In genomic region chr19:45692187-45693111, GRCh38 we compare ENCODE assay signal across 8 cellular contexts. TPM values are rescaled to one million over a fixed set of nuclear protein-coding genes. Genes with fewer than 3 reads are reported as not detected.
DNase-seq lines count a peak whose midpoint lies in the region; FAIRE-seq and TF ChIP-seq lines count a peak whose summit lies in the region.

Gene QPCTL (plus strand): TSS chr19:45692666. CDS start chr19:45692704, 38 bp downstream.

- no peak within 1 kb of the TSS for H4K8ac ChIP-seq in neuronal stem cell (ENCODE audit: low read depth, low read length)

- peak within 1 kb of the TSS; percentile 98 for H3K27ac Mint-ChIP-seq in activated naive CD4-positive, alpha-beta T cell treated with anti-CD3 and anti-CD28 coated beads for 36 hours

- peak within 1 kb of the TSS; percentile 89 for H2AFZ ChIP-seq in neuronal stem cell (ENCODE audit: low read length)

- no peak within 1 kb of the TSS for H2BK15ac ChIP-seq in neuronal stem cell (ENCODE audit: low read length)

- FAIRE-seq in frontal cortex (lab: Jason Lieb, UNC) = peak; percentile 91

- H3K9ac ChIP-seq in neuronal stem cell (ENCODE audit: low read depth, low read length, poor library complexity) = peak within 1 kb of the TSS; percentile 96

- WGBS in neuronal stem cell (ENCODE audit: extremely low coverage in 2 of 2, insufficient read length in 2 of 2, insufficient replicate concordance in 1 of 2), 2 donors = no CpG with 5 or more reads among the region's 70 CpGs

- H3K18ac ChIP-seq in neuronal stem cell (ENCODE audit: low read length) = peak within 1 kb of the TSS; percentile 91

- DNase-seq in GF-D8 (lab: John Stamatoyannopoulos, UW) (peak; percentile 99), HEK293T (ENCODE audit: extremely low spot score) (peak; percentile 91), MV-4-11 (lab: John Stamatoyannopoulos, UW) (peak; percentile 100), SK-MEL-5 (ENCODE audit: low read depth, low spot score) (peak; percentile 99), frontal cortex (ENCODE audit: low spot score in 2 of 2) (peak; percentile 93 to 96), neuronal stem cell (ENCODE audit: low spot score) (peak; percentile 99), substantia nigra (lab: John Stamatoyannopoulos, UW) (peak; percentile 90 to 100 (median 99))
- DNase-seq in activated naive CD4-positive, alpha-beta T cell treated with anti-CD3 and anti-CD28 coated beads for 36 hours = peak; percentile 98

- H3K27me3 Mint-ChIP-seq in activated naive CD4-positive, alpha-beta T cell treated with anti-CD3 and anti-CD28 coated beads for 36 hours (ENCODE audit: low read depth) = no peaks in the 10 kb centered on the region

- H3K4ac ChIP-seq in neuronal stem cell (ENCODE audit: low read length) = no peak within 1 kb of the TSS

- H3K23ac ChIP-seq in neuronal stem cell (ENCODE audit: low read depth, low read length, poor library complexity) = peak within 1 kb of the TSS; percentile 99

- intact Hi-C loops in activated naive CD4-positive, alpha-beta T cell treated with anti-CD3 and anti-CD28 coated beads for 36 hours (cut with micrococcal nuclease) = loop anchor here (1.0 to 10.0 kb wide), 16 partner anchors 11 to 518 kb away; partner anchors contain the start of genes BLOC1S3, CCDC61, DMWD and ERCC1

- H3K14ac ChIP-seq in neuronal stem cell (ENCODE audit: low read length) = no peak within 1 kb of the TSS

- no peak within 1 kb of the TSS for H2BK12ac ChIP-seq in neuronal stem cell (ENCODE audit: low read length)

- peaks cover 20 to 47% of the 10 kb centered on the region in 2 donors for H3K36me3 ChIP-seq in neuronal stem cell (replicated peaks in 1 of 2; ENCODE audit: control insufficient read depth in 2 of 2, insufficient read depth in 2 of 2, low read length in 2 of 2)

- no peak within 1 kb of the TSS for H4K91ac ChIP-seq in neuronal stem cell (ENCODE audit: low read depth, low read length, poor library complexity)

- H3K9me3 Mint-ChIP-seq in activated naive CD4-positive, alpha-beta T cell treated with anti-CD3 and anti-CD28 coated beads for 36 hours = no peaks in the 10 kb centered on the region

- H3K27me3 ChIP-seq in neuronal stem cell (ENCODE audit: control insufficient read depth in 3 of 3, insufficient read depth in 3 of 3, low read depth in 1 of 3, low read length in 3 of 3) = no peaks in the 10 kb centered on the region

- peak within 1 kb of the TSS; percentile 97 for H3K4me3 Mint-ChIP-seq in activated naive CD4-positive, alpha-beta T cell treated with anti-CD3 and anti-CD28 coated beads for 36 hours

- H3K27ac ChIP-seq in neuronal stem cell (replicated peaks; ENCODE audit: low read length) (peak within 1 kb of the TSS; percentile 87), substantia nigra (ENCODE audit: low read depth, low read length, poor library complexity, severe bottlenecking) (peak within 1 kb of the TSS; percentile 78)

- CTCF ChIA-PET in HEK293T (lab: Yijun Ruan, JAX) = interaction anchor here (0.6 to 3.4 kb wide), 14 partner anchors 9 to 87 kb away, joined by 3 to 17 read pairs (median 5); partner anchors contain the start of genes FBXO46 and SIX5
- CTCF ChIA-PET in activated naive CD4-positive, alpha-beta T cell treated with anti-CD3 and anti-CD28 coated beads for 36 hours (lab: Charles Lee) = interaction anchor here (0.6 to 6.0 kb wide), 22 partner anchors 9 to 253 kb away, joined by 3 to 73 read pairs (median 4); partner anchors contain the start of gene FBXO46

- in situ Hi-C loops in SK-MEL-5 (cut with HindIII; ENCODE audit: low pct_unique_long_range_greater_than_20kb, low sequenced_read_pairs) = no loop called here

- H3K36me3 Mint-ChIP-seq in activated naive CD4-positive, alpha-beta T cell treated with anti-CD3 and anti-CD28 coated beads for 36 hours (ENCODE audit: low read depth) = peaks cover 42% of the 10 kb centered on the region

- no peaks in the 10 kb centered on the region for H3K9me3 ChIP-seq in neuronal stem cell (replicated peaks in 1 of 2; ENCODE audit: control insufficient read depth in 2 of 2, insufficient read depth in 1 of 2, low read depth in 1 of 2, low read length in 2 of 2)

- H2BK5ac ChIP-seq in neuronal stem cell (ENCODE audit: low read length) = peak within 1 kb of the TSS; percentile 88

- peaks cover 5% of the 10 kb centered on the region for H3K79me1 ChIP-seq in neuronal stem cell (ENCODE audit: low read depth, low read length)

- peak within 1 kb of the TSS; percentile 58 to 97 for H3K4me3 ChIP-seq in neuronal stem cell (ENCODE audit: low read length in 2 of 2)

- H2AK5ac ChIP-seq in neuronal stem cell (ENCODE audit: low read depth, low read length) = peak within 1 kb of the TSS; percentile 86

- peaks cover 2 to 3% of the 10 kb centered on the region in 2 donors for H3K4me1 ChIP-seq in neuronal stem cell (ENCODE audit: control insufficient read depth in 2 of 2, insufficient read depth in 1 of 2, low read depth in 1 of 2, low read length in 2 of 2)

- peak within 1 kb of the TSS; percentile 92 for H3K4me2 ChIP-seq in neuronal stem cell (ENCODE audit: insufficient read depth, low read length, poor library complexity, severe bottlenecking)

- H2BK120ac ChIP-seq in neuronal stem cell (ENCODE audit: low read depth, low read length) = no peak within 1 kb of the TSS

- H3K4me1 Mint-ChIP-seq in activated naive CD4-positive, alpha-beta T cell treated with anti-CD3 and anti-CD28 coated beads for 36 hours (ENCODE audit: low read depth) = peaks cover 34% of the 10 kb centered on the region

- POLR2A ChIA-PET in HEK293T (lab: Yijun Ruan, JAX) = interaction anchor here (0.7 to 4.6 kb wide), 34 partner anchors 8 to 285 kb away, joined by 3 to 64 read pairs (median 6); partner anchors contain the start of genes DMWD, FBXO46, GIPR and SIX5

TF ChIP-seq in HEK293T, 16 proteins besides CTCF, POLR2A, EP300 and RAD21:
- TF ChIP-seq PKNOX1 (IDR thresholded peaks at IDR 0.05) (peak; percentile 84), L3MBTL2 (conservative IDR thresholded peaks at IDR 0.05) (peak; percentile 27; the same call in 1 of the 2 replicates), HDGF (IDR thresholded peaks at IDR 0.05; ENCODE audit: borderline replicate concordance) (peak; percentile 87; the same call in 1 of the 2 replicates), FOXK2 (IDR thresholded peaks at IDR 0.05) (no peak), ELF4 (IDR thresholded peaks at IDR 0.05) (peak; percentile 20; the same call in 1 of the 2 replicates), CTBP1 (IDR thresholded peaks at IDR 0.05; ENCODE audit: borderline replicate concordance) (no peak)

RNA-seq across cellular contexts. Expression of gene QPCTL, which starts in this region (rescaled TPM):
- 10.0 and 14.3 TPM in 2 replicates for total RNA-seq in SK-MEL-5 (2014; rRNA removed; shearing (Covaris generic))
- polyA plus RNA-seq in SK-MEL-5 (2015; cell fraction: cytosol; rRNA removed) = 29.0 and 34.5 TPM in 2 replicates
- polyA plus RNA-seq in SK-MEL-5 (2015; cell fraction: nucleus; rRNA removed) = 32.1 and 81.1 TPM in 2 replicates
- 10 to 100 TPM; 12.0 to 14.1 TPM for total RNA-seq in activated naive CD4-positive, alpha-beta T cell treated with anti-CD3 and anti-CD28 coated beads for 36 hours
- total RNA-seq in frontal cortex = 8.2 TPM
- 9.8 TPM for polyA plus RNA-seq in neuronal stem cell (2013, experiment 1 of 2)
- polyA plus RNA-seq in neuronal stem cell (2013, experiment 2 of 2) = 10.3 TPM

Comparison
In these comparisons a context has a peak if more than half of its experiments do, and no peak if none do; other contexts are left out.
1. Peak in every context shown above with its lines: DNase-seq, H3K4me3 ChIP-seq and H3K27ac ChIP-seq.